Comparison of ENCODE assay signal across 1 cellular context in genomic region chr22:31496007-31496734, GRCh38.
TF ChIP-seq lines count a peak whose summit lies in the region.

Gene SFI1 (plus strand): TSS chr22:31496536. CDS start chr22:31508285, 11,749 bp downstream.

TF ChIP-seq in GM12878, 131 proteins besides CTCF, POLR2A, EP300 and RAD21 (continued from another document and continues in another):
- no peak for TF ChIP-seq ZBTB4 (CRISPR knock-in tag; IDR thresholded peaks at IDR 0.05)
- TF ChIP-seq ZBTB33 (IDR thresholded peaks at IDR 0.05) = no peak
- 0 out of 2 replicates have a peak, but pooled peaks have one; percentile 56 for TF ChIP-seq ZBED1 (IDR thresholded peaks at IDR 0.05; ENCODE audit: borderline replicate concordance)
- TF ChIP-seq E2F8 (IDR thresholded peaks at IDR 0.05; ENCODE audit: low read depth, partially characterized antibody) = no peak
- peak; percentile 62 for TF ChIP-seq E4F1 (IDR thresholded peaks at IDR 0.05; ENCODE audit: borderline replicate concordance, partially characterized antibody)
- no peak for TF ChIP-seq KAT2A (conservative IDR thresholded peaks at IDR 0.05; ENCODE audit: control insufficient read depth, low read depth, low read length)
- no peak for TF ChIP-seq ZNF592 (IDR thresholded peaks at IDR 0.05)
- peak; percentile 79 to 87 for TF ChIP-seq IKZF2 (IDR thresholded peaks at IDR 0.05)
- no peak for TF ChIP-seq FOXK2 (IDR thresholded peaks at IDR 0.05)
- peak; percentile 9; the same call in 1 of the 3 replicates for TF ChIP-seq POU2F2 (IDR thresholded peaks at IDR 0.05; ENCODE audit: borderline replicate concordance, low read depth, low read length)
- TF ChIP-seq MYC (IDR thresholded peaks at IDR 0.05; ENCODE audit: insufficient read depth, insufficient read length, insufficient replicate concordance, low read length, severe bottlenecking) = no peak
- peak; percentile 90 for TF ChIP-seq CHD2 (IDR thresholded peaks at IDR 0.05; ENCODE audit: borderline replicate concordance, low read depth, low read length)
- TF ChIP-seq SIX5 (IDR thresholded peaks at IDR 0.05; ENCODE audit: low read depth, low read length, severe bottlenecking) = no peak
- no peak for TF ChIP-seq SREBF2 (IDR thresholded peaks at IDR 0.05; ENCODE audit: low read length)
- no peak for TF ChIP-seq CUX1 (IDR thresholded peaks at IDR 0.05; ENCODE audit: insufficient replicate concordance, low read depth, low read length)
- TF ChIP-seq ATF3 (IDR thresholded peaks at IDR 0.05; ENCODE audit: borderline replicate concordance, extremely low read depth, low read depth, low read length) = no peak
- peak; percentile 57; the same call in 1 of the 2 replicates for TF ChIP-seq LARP7 (IDR thresholded peaks at IDR 0.05)
- TF ChIP-seq RELA (IDR thresholded peaks at IDR 0.05; ENCODE audit: borderline replicate concordance, partially characterized antibody) = peak; percentile 25
- TF ChIP-seq RBBP5 (conservative IDR thresholded peaks at IDR 0.05) = no peak
- no peak for TF ChIP-seq HDAC2 (IDR thresholded peaks at IDR 0.05)
- TF ChIP-seq NFYA (IDR thresholded peaks at IDR 0.05; ENCODE audit: borderline replicate concordance, low read depth, low read length) = no peak
- TF ChIP-seq PBX3 (IDR thresholded peaks at IDR 0.05; ENCODE audit: insufficient replicate concordance, low read depth, low read length) = peak; percentile 67
- TF ChIP-seq MYB (IDR thresholded peaks at IDR 0.05; ENCODE audit: borderline replicate concordance, low read depth, low read length) = no peak
- TF ChIP-seq ELK1 (IDR thresholded peaks at IDR 0.05; ENCODE audit: low read depth, low read length) = peak; percentile 78
- no peak for TF ChIP-seq JUND (IDR thresholded peaks at IDR 0.05; ENCODE audit: low read depth, low read length)
